17 cellular contexts compared by ENCODE assay signal in genomic region chr2:144547512-144547911, GRCh38.
"Had no signal": no experiment of that assay in that cellular context is flagged by ENCODE, and none has a peak within 500 bp of the region (broad histone marks: within the 10 kb centered on the region; RNA-seq: fewer than 3 reads in every experiment).

No MANE protein-coding gene starts in this region.

- H3K79me2 ChIP-seq: parathyroid adenoma had no signal

- H3K4me3 ChIP-seq: gastrocnemius medialis, heart right ventricle had no signal

- H3K27ac ChIP-seq: gastrocnemius medialis, heart right ventricle, parathyroid adenoma had no signal

- DNase-seq: activated CD4-positive, alpha-beta T cell treated with anti-CD3 and anti-CD28 coated beads for 48 hours; activated CD8-positive, alpha-beta T cell treated with anti-CD3 and anti-CD28 coated beads for 36 hours; activated effector memory CD4-positive, alpha-beta T cell treated with anti-CD3 and anti-CD28 coated beads, Interleukin-2, amount 50 U/mL, for 16 hours; activated T-cell treated with anti-CD3 and anti-CD28 coated beads, Interleukin-2, amount 50 U/mL, for 48 hours; amniotic stem cell; caudate nucleus; cortex of kidney; effector CD4-positive, alpha-beta T cell; gastrocnemius medialis; heart right ventricle had no signal

- H3K27me3 ChIP-seq: gastrocnemius medialis, heart right ventricle had no signal

- H2AFZ ChIP-seq: parathyroid adenoma had no signal

- H3K9me3 Mint-ChIP-seq: activated CD8-positive, alpha-beta T cell treated with anti-CD3 and anti-CD28 coated beads for 36 hours; activated naive CD4-positive, alpha-beta T cell treated with anti-CD3 and anti-CD28 coated beads, Interleukin-2, amount 50 U/mL, for 24 hours; stimulated activated effector memory CD8-positive, alpha-beta T cell treated with anti-CD3 and anti-CD28 coated beads, Interleukin-12 subunit alpha, Interleukin-12 subunit beta, amount 100 ng/mL, for 72 hours; WTC11 had no signal

- H3K4me1 ChIP-seq: gastrocnemius medialis, parathyroid adenoma had no signal

- H3K36me3 Mint-ChIP-seq: activated naive CD4-positive, alpha-beta T cell treated with anti-CD3 and anti-CD28 coated beads, Interleukin-2, amount 50 U/mL, for 24 hours; stimulated activated effector memory CD8-positive, alpha-beta T cell treated with anti-CD3 and anti-CD28 coated beads, Interleukin-12 subunit alpha, Interleukin-12 subunit beta, amount 100 ng/mL, for 72 hours; WTC11 had no signal

- H3K9me3 ChIP-seq: gastrocnemius medialis had no signal

- H3K4me1 Mint-ChIP-seq: activated naive CD4-positive, alpha-beta T cell treated with anti-CD3 and anti-CD28 coated beads, Interleukin-2, amount 50 U/mL, for 24 hours had no signal

- H3K27ac Mint-ChIP-seq: activated CD8-positive, alpha-beta T cell treated with anti-CD3 and anti-CD28 coated beads for 36 hours; activated naive CD4-positive, alpha-beta T cell treated with anti-CD3 and anti-CD28 coated beads, Interleukin-2, amount 50 U/mL, for 24 hours; stimulated activated effector memory CD8-positive, alpha-beta T cell treated with anti-CD3 and anti-CD28 coated beads, Interleukin-12 subunit alpha, Interleukin-12 subunit beta, amount 100 ng/mL, for 72 hours; WTC11 had no signal

- H3K36me3 ChIP-seq: gastrocnemius medialis, heart right ventricle had no signal

- ATAC-seq: activated CD8-positive, alpha-beta T cell treated with anti-CD3 and anti-CD28 coated beads for 36 hours; gastrocnemius medialis; heart right ventricle; stimulated activated effector memory CD8-positive, alpha-beta T cell treated with anti-CD3 and anti-CD28 coated beads, Interleukin-12 subunit alpha, Interleukin-12 subunit beta, amount 100 ng/mL, for 72 hours; WTC11 had no signal

- H3K9ac ChIP-seq: parathyroid adenoma had no signal

- FAIRE-seq: TTC549, urothelium cell line had no signal

- H3K4me3 Mint-ChIP-seq: activated CD8-positive, alpha-beta T cell treated with anti-CD3 and anti-CD28 coated beads for 36 hours; activated naive CD4-positive, alpha-beta T cell treated with anti-CD3 and anti-CD28 coated beads, Interleukin-2, amount 50 U/mL, for 24 hours; neural crest cell; stimulated activated effector memory CD8-positive, alpha-beta T cell treated with anti-CD3 and anti-CD28 coated beads, Interleukin-12 subunit alpha, Interleukin-12 subunit beta, amount 100 ng/mL, for 72 hours; WTC11 had no signal
